Comparison of ENCODE assay signal across 8 cellular contexts in the genomic region with DNA sequence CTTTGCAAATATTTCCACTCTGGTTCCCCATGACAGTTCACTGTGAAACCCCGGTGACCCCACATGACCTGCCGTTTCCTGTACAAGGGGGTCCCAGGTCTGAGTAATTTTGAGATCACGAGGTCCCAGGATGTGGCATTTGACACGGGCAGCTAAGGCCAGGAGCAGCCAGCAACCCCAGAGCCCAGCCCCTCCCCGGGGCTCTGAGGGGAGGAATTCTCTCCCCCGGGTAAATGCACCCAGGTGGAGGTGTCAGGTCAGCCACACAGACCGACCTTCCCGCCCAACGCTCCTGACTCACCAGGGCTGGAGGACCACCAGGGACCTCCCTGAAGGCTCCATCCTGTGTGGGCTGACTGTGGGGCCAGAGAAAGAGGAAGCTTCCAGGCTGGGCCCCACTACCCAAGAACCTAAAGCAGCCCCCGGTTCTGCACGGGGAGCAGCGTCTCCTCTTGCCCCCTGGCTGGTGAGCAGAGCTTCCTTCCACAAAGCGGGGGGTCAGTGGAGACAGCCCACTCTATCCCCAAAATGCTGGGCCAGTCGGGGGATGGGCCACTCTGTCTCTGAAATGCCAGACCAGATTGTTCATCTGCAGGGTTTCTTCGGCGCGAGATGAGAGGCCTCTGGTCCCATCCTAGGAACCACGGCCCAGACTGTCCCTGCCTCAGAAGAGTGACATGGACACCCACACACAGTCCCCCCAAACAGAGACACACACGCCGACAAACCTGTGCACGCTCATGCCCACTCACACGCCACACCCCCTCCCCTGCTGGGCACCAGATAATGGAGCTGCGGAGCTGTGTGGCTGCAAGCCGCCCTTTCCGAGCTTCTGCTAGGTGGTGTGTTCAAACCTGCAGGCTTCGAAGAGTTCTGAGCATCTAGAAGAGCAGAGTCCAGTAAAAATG. TPM values are rescaled to one million over a fixed set of nuclear protein-coding genes. Genes with fewer than 3 reads are reported as not detected.
DNase-seq lines count a peak whose midpoint lies in the region; ATAC-seq lines count a peak whose summit lies in the region.

No MANE protein-coding gene starts in this region.

- peaks cover 29% of the 10 kb centered on the region for H3K4me1 ChIP-seq in NT2/D1 (ENCODE audit: insufficient read depth, insufficient read length)
- peaks cover 25% of the 10 kb centered on the region for H3K4me1 ChIP-seq in effector memory CD4-positive, alpha-beta T cell (ENCODE audit: control insufficient read depth, insufficient read depth, low read length, poor library complexity, severe bottlenecking)
- peaks cover 9% of the 10 kb centered on the region for H3K4me1 ChIP-seq in thymus (ENCODE audit: control insufficient read depth, insufficient read depth, low read length)

- peak; percentile 76 for DNase-seq in activated naive CD4-positive, alpha-beta T cell treated with anti-CD3 and anti-CD28 coated beads for 36 hours
- no peak for DNase-seq in activated naive CD4-positive, alpha-beta T cell treated with anti-CD3 and anti-CD28 coated beads, Interleukin-2, amount 50 U/mL, for 16 hours
- DNase-seq in NT2/D1 (ENCODE audit: low read depth, low spot score): no peak
- no peak for DNase-seq in effector memory CD4-positive, alpha-beta T cell
- DNase-seq in NCI-H2196 treated with DMSO at 0.1 percent for 48 hours (lab: John Stamatoyannopoulos, UW; ENCODE audit: unreplicated experiment): no peak
- DNase-seq in NCI-H2171 treated with DMSO at 0.1 percent for 48 hours (lab: John Stamatoyannopoulos, UW): no peak

- H3K4me1 Mint-ChIP-seq in activated naive CD4-positive, alpha-beta T cell treated with anti-CD3 and anti-CD28 coated beads for 36 hours (ENCODE audit: low read depth): peaks cover 41% of the 10 kb centered on the region

- peak overlapping the region; percentile 75 for H3K27ac Mint-ChIP-seq in activated naive CD4-positive, alpha-beta T cell treated with anti-CD3 and anti-CD28 coated beads for 36 hours

- H3K27me3 Mint-ChIP-seq in activated naive CD4-positive, alpha-beta T cell treated with anti-CD3 and anti-CD28 coated beads for 36 hours (ENCODE audit: low read depth): no peaks in the 10 kb centered on the region

- no peak for ATAC-seq in HG03378 (IDR thresholded peaks at IDR 0.05; ENCODE audit: unreplicated experiment)

- intact Hi-C loops in activated naive CD4-positive, alpha-beta T cell treated with anti-CD3 and anti-CD28 coated beads for 36 hours (cut with micrococcal nuclease): loop anchor here (1.0 to 5.0 kb wide), 4 partner anchors 16 to 316 kb away; a partner anchor contains a TSS

- H3K36me3 Mint-ChIP-seq in activated naive CD4-positive, alpha-beta T cell treated with anti-CD3 and anti-CD28 coated beads for 36 hours (ENCODE audit: low read depth): no peaks in the 10 kb centered on the region

- no peaks in the 10 kb centered on the region for H3K36me3 ChIP-seq in NT2/D1 (ENCODE audit: insufficient read depth, insufficient read length, low read length)
- H3K36me3 ChIP-seq in effector memory CD4-positive, alpha-beta T cell (ENCODE audit: control insufficient read depth, insufficient read depth, low read length): no peaks in the 10 kb centered on the region
- no peaks in the 10 kb centered on the region for H3K36me3 ChIP-seq in thymus (ENCODE audit: control insufficient read depth, insufficient read depth)

- peak overlapping the region; percentile 37 for H3K27ac ChIP-seq in effector memory CD4-positive, alpha-beta T cell (ENCODE audit: insufficient read depth, low read length, poor library complexity, severe bottlenecking)
- peak overlapping the region; percentile 36 for H3K27ac ChIP-seq in thymus (ENCODE audit: low read depth)

- WGBS in thymus: 49% methylated on average over 26 of the region's 26 CpGs

- H3K27me3 ChIP-seq in NT2/D1 (ENCODE audit: insufficient read depth, insufficient read length): peaks cover 5% of the 10 kb centered on the region
- H3K27me3 ChIP-seq in effector memory CD4-positive, alpha-beta T cell (replicated peaks; ENCODE audit: control insufficient read depth, insufficient read depth, low read length, poor library complexity, severe bottlenecking): no peaks in the 10 kb centered on the region
- H3K27me3 ChIP-seq in thymus (ENCODE audit: control insufficient read depth, insufficient read depth): no peaks in the 10 kb centered on the region

- H3K9ac ChIP-seq in NT2/D1 (ENCODE audit: insufficient read length, low read depth): peak overlapping the region; percentile 39

- H3K9me3 Mint-ChIP-seq in activated naive CD4-positive, alpha-beta T cell treated with anti-CD3 and anti-CD28 coated beads for 36 hours: no peaks in the 10 kb centered on the region

- CTCF ChIA-PET in activated naive CD4-positive, alpha-beta T cell treated with anti-CD3 and anti-CD28 coated beads for 36 hours (lab: Charles Lee): interaction anchor here (0.6 to 2.8 kb wide), 6 partner anchors 13 to 173 kb away, joined by 3 to 12 read pairs (median 6); a partner anchor contains a TSS

- H3K4me3 ChIP-seq in NT2/D1 (ENCODE audit: insufficient read length, low read depth) (no peak overlapping the region), thymus (ENCODE audit: low read length) (no peak overlapping the region)
- no peak overlapping the region for H3K4me3 ChIP-seq in effector memory CD4-positive, alpha-beta T cell (ENCODE audit: insufficient read depth, low read depth, low read length, poor library complexity, severe bottlenecking)

- H3K4me3 Mint-ChIP-seq in activated naive CD4-positive, alpha-beta T cell treated with anti-CD3 and anti-CD28 coated beads for 36 hours: no peak overlapping the region

- H3K9me3 ChIP-seq in NT2/D1 (ENCODE audit: insufficient read depth, low read length) (no peaks in the 10 kb centered on the region), thymus (ENCODE audit: control insufficient read depth) (no peaks in the 10 kb centered on the region)
- no peaks in the 10 kb centered on the region for H3K9me3 ChIP-seq in effector memory CD4-positive, alpha-beta T cell (ENCODE audit: control insufficient read depth, low read length)

RNA-seq across cellular contexts. Expression of a gene that starts 23.4 kb away (rescaled TPM):
- total RNA-seq in activated naive CD4-positive, alpha-beta T cell treated with anti-CD3 and anti-CD28 coated beads for 36 hours: 10 to 100 TPM; 22.4 to 22.6 TPM
- 13.4 TPM for polyA plus RNA-seq in thymus
